Comparison of ENCODE assay signal across 20 cellular contexts in the genomic region with DNA sequence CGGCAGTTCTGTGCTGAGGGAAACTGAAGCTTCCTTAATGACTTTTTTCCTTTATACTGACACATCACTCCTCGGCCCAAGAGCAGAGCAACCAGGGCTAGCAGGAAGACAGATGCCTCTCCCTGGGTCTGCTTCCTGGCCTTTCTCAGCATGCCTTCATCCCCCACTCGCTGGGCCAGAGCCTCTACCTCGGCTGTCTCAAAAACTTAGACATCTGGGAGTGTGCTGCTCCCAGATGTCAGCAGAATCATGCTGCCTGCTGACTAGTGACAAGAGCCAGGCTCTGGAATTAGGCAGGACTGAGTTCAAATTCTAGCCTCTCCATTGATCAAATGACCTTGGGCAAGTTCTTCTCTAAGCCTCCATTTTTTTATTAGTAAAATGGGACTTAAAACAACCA. TPM values are rescaled to one million over a fixed set of nuclear protein-coding genes. Genes with fewer than 3 reads are reported as not detected.
A peak's percentile ranks its signal among the peaks of the same experiment; 100 is the strongest.
DNase-seq lines count a peak whose midpoint lies in the region; ATAC-seq and TF ChIP-seq lines count a peak whose summit lies in the region.
"Had no signal": no experiment of that assay in that cellular context is flagged by ENCODE, and none has a peak within 500 bp of the region (broad histone marks: within the 10 kb centered on the region; RNA-seq: fewer than 3 reads in every experiment).

No MANE protein-coding gene starts in this region.

- H3K9me3 ChIP-seq in SJSA1 (replicated peaks) = no peaks in the 10 kb centered on the region
- no peaks in the 10 kb centered on the region for H3K9me3 ChIP-seq in neural progenitor cell (ENCODE audit: low read depth)

- H3K9me3 Mint-ChIP-seq in endothelial cell (ENCODE audit: unreplicated experiment) = no peaks in the 10 kb centered on the region
- no peaks in the 10 kb centered on the region for H3K9me3 Mint-ChIP-seq in stimulated activated effector memory CD8-positive, alpha-beta T cell treated with anti-CD3 and anti-CD28 coated beads, Interleukin-12 subunit alpha, Interleukin-12 subunit beta, amount 100 ng/mL, for 72 hours
- H3K9me3 Mint-ChIP-seq in neural progenitor cell = no peaks in the 10 kb centered on the region

- no peak for TF ChIP-seq CTCF in endothelial cell (IDR thresholded peaks at IDR 0.05; ENCODE audit: unreplicated experiment)
- TF ChIP-seq CTCF in neural progenitor cell (IDR thresholded peaks at IDR 0.05) = no peak

- peak; percentile 25 for DNase-seq in DMS 273 (lab: John Stamatoyannopoulos, UW; ENCODE audit: unreplicated experiment)
- DNase-seq in DMS 273 treated with DMSO at 0.1 percent for 48 hours (lab: John Stamatoyannopoulos, UW) = no peak
- DNase-seq in SJSA1 (ENCODE audit: low read depth in 1 of 2, low spot score in 2 of 2) = no peak
- DNase-seq in endothelial cell (ENCODE audit: low spot score) = no peak
- DNase-seq in stimulated activated effector memory CD8-positive, alpha-beta T cell treated with anti-CD3 and anti-CD28 coated beads, Interleukin-12 subunit alpha, Interleukin-12 subunit beta, amount 100 ng/mL, for 72 hours (ENCODE audit: low spot score in 2 of 2) = no peak
- DNase-seq in neural progenitor cell (ENCODE audit: low spot score) = no peak
- no peak for DNase-seq in NCI-H1092 treated with DMSO at 0.1 percent for 48 hours (lab: John Stamatoyannopoulos, UW)
- DNase-seq in NK-92 treated with Interleukin-12 subunit alpha and Interleukin-12 subunit beta, amount 100 ng/mL, for 24 hours (lab: John Stamatoyannopoulos, UW) = no peak
- DNase-seq: Calu3, DMS79 treated with DMSO at 0.1 percent for 48 hours, NCI-H1092, NCI-H1694, NCI-H2107, NCI-H748 treated with DMSO at 0.1 percent for 48 hours, PC-9 had no signal

- H3K36me3 Mint-ChIP-seq in endothelial cell (ENCODE audit: low read depth, unreplicated experiment) (peaks cover 19% of the 10 kb centered on the region), neural progenitor cell (no peaks in the 10 kb centered on the region)
- H3K36me3 Mint-ChIP-seq in stimulated activated effector memory CD8-positive, alpha-beta T cell treated with anti-CD3 and anti-CD28 coated beads, Interleukin-12 subunit alpha, Interleukin-12 subunit beta, amount 100 ng/mL, for 72 hours = peaks cover 12% of the 10 kb centered on the region

- H3K27ac ChIP-seq in SJSA1 (peak overlapping the region; percentile 43; the same call in 1 of the 2 replicates), neural progenitor cell (no peak overlapping the region)
- H3K27ac ChIP-seq: 22Rv1, KMS-11, PC-9 had no signal

- 0 out of 2 replicates have a peak, but pooled peaks cover 3% of the 10 kb centered on the region for H3K36me3 ChIP-seq in SJSA1
- H3K36me3 ChIP-seq in neural progenitor cell = no peaks in the 10 kb centered on the region

- H3K27ac Mint-ChIP-seq in endothelial cell (ENCODE audit: unreplicated experiment) (peak overlapping the region; percentile 46), neural progenitor cell (no peak overlapping the region)
- peak overlapping the region; percentile 32 for H3K27ac Mint-ChIP-seq in stimulated activated effector memory CD8-positive, alpha-beta T cell treated with anti-CD3 and anti-CD28 coated beads, Interleukin-12 subunit alpha, Interleukin-12 subunit beta, amount 100 ng/mL, for 72 hours

- H3K27me3 ChIP-seq in SJSA1 (replicated peaks) (no peaks in the 10 kb centered on the region), neural progenitor cell (no peaks in the 10 kb centered on the region)

- H3K79me2 ChIP-seq in neural progenitor cell (ENCODE audit: low read depth) = no peaks in the 10 kb centered on the region

- no peak overlapping the region for H2AFZ ChIP-seq in neural progenitor cell (replicated peaks)
- H2AFZ ChIP-seq: PC-9 had no signal

- H3K9ac ChIP-seq in neural progenitor cell = no peak overlapping the region
- H3K9ac ChIP-seq: KMS-11 had no signal

- peaks cover 68% of the 10 kb centered on the region for H3K4me1 Mint-ChIP-seq in endothelial cell (ENCODE audit: unreplicated experiment)
- H3K4me1 Mint-ChIP-seq in stimulated activated effector memory CD8-positive, alpha-beta T cell treated with anti-CD3 and anti-CD28 coated beads, Interleukin-12 subunit alpha, Interleukin-12 subunit beta, amount 100 ng/mL, for 72 hours = peaks cover 55% of the 10 kb centered on the region
- peaks cover 33% of the 10 kb centered on the region for H3K4me1 Mint-ChIP-seq in neural progenitor cell

- peaks cover 6% of the 10 kb centered on the region for H3F3A ChIP-seq in neural progenitor cell (ENCODE audit: low read depth)

- H3K4me3 ChIP-seq in SJSA1 (no peak overlapping the region), neural progenitor cell (no peak overlapping the region)
- H3K4me3 ChIP-seq: PC-9 had no signal

- H3K27me3 Mint-ChIP-seq in endothelial cell (ENCODE audit: unreplicated experiment) (peaks cover 11% of the 10 kb centered on the region), neural progenitor cell (ENCODE audit: insufficient read depth, low read depth) (peaks cover 2% of the 10 kb centered on the region)

- H3K4me1 ChIP-seq in SJSA1 (replicated peaks) (peaks cover 23% of the 10 kb centered on the region), neural progenitor cell (peaks cover 21% of the 10 kb centered on the region)

- no peak for ATAC-seq in stimulated activated effector memory CD8-positive, alpha-beta T cell treated with anti-CD3 and anti-CD28 coated beads, Interleukin-12 subunit alpha, Interleukin-12 subunit beta, amount 100 ng/mL, for 72 hours
- ATAC-seq: Right ventricle myocardium inferior had no signal

- H3K4me3 Mint-ChIP-seq in endothelial cell (ENCODE audit: unreplicated experiment) (no peak overlapping the region), neural progenitor cell (no peak overlapping the region)
- no peak overlapping the region for H3K4me3 Mint-ChIP-seq in stimulated activated effector memory CD8-positive, alpha-beta T cell treated with anti-CD3 and anti-CD28 coated beads, Interleukin-12 subunit alpha, Interleukin-12 subunit beta, amount 100 ng/mL, for 72 hours

- H3K4me2 ChIP-seq in neural progenitor cell = no peak overlapping the region
- H3K4me2 ChIP-seq: KMS-11, PC-9 had no signal

- H4K20me1 ChIP-seq in neural progenitor cell (ENCODE audit: low read depth) = peaks cover 3% of the 10 kb centered on the region

RNA-seq across cellular contexts. Expression of gene LRRC4, which starts 24.4 kb away (rescaled TPM):
- total RNA-seq in SJSA1 (2014; rRNA removed; shearing (Covaris generic)) = 0.34 and 1.4 TPM in 2 replicates
- total RNA-seq in endothelial cell (ENCODE audit: unreplicated experiment) (297 TPM), neural progenitor cell (ENCODE audit: low replicate concordance) (19.8 and 26.9 TPM in 2 replicates)
- total RNA-seq: Calu3, H4, MCF 10A had no signal

Comparison
In these comparisons a context has a peak if more than half of its experiments do, and no peak if none do; other contexts are left out.
1. RNA of gene LRRC4, which starts 24.4 kb away (total RNA-seq): 297 TPM in endothelial cell (single experiment); 19.8 to 26.9 TPM in neural progenitor cell and 0.34 to 1.4 TPM in SJSA1; every median in the first group is over 10 times any median in the second.